In genomic region chr14:78946949-78947348, GRCh38 we compare ENCODE assay signal across 23 cellular contexts.
DNase-seq lines count a peak whose midpoint lies in the region; ATAC-seq, FAIRE-seq and TF ChIP-seq lines count a peak whose summit lies in the region.
"Had no signal": no experiment of that assay in that cellular context is flagged by ENCODE, and none has a peak within 500 bp of the region (broad histone marks: within the 10 kb centered on the region; RNA-seq: fewer than 3 reads in every experiment).

No MANE protein-coding gene starts in this region.

- TF ChIP-seq CTCF in D721Med (IDR thresholded peaks at IDR 0.05; ENCODE audit: insufficient read depth, missing control alignments) (no peak), WERI-Rb-1 (IDR thresholded peaks at IDR 0.05; ENCODE audit: low read depth, low read length) (no peak), stomach (IDR thresholded peaks at IDR 0.05) (no peak), foreskin keratinocyte (conservative IDR thresholded peaks at IDR 0.05) (no peak)

- H3K27me3 ChIP-seq in WERI-Rb-1 (ENCODE audit: insufficient read depth, low read depth, severe bottlenecking) = no peaks in the 10 kb centered on the region
- H3K27me3 ChIP-seq in stomach = peaks cover 0 to 1% (median 0%) of the 10 kb centered on the region in 3 donors
- peaks cover 10% of the 10 kb centered on the region for H3K27me3 ChIP-seq in foreskin keratinocyte
- H3K27me3 ChIP-seq: BE2C; BLaER1 treated with 17β-estradiol and CSF1 and Interleukin-3, amounts not matched to agents 10 nM and 100 nM had no signal

- peak; percentile 23 for DNase-seq in D721Med (ENCODE audit: insufficient read length, low spot score)
- peak; percentile 95 for DNase-seq in NCI-H82 (lab: John Stamatoyannopoulos, UW)
- peak; percentile 72 for DNase-seq in WERI-Rb-1
- no peak for DNase-seq in stomach
- no peak for DNase-seq in putamen (ENCODE audit: low spot score)
- DNase-seq in mesenteric fat pad (ENCODE audit: low spot score) = no peak
- no peak for DNase-seq in foreskin keratinocyte
- DNase-seq: 8988T; ACHN; AML-193; BE2C; CD4-positive, alpha-beta T cell; CD8-positive, alpha-beta memory T cell; DMS79; EL; GDM1; GOT3 had no signal

- no peak for ATAC-seq in foreskin keratinocyte
- ATAC-seq: A549, GM12878 had no signal

- peak; percentile 93 for FAIRE-seq in D721Med (lab: Jason Lieb, UNC)
- FAIRE-seq: A549, GM12878, GM18507, H54 had no signal

- H3K36me3 ChIP-seq in WERI-Rb-1 (no peaks in the 10 kb centered on the region), stomach (no peaks in the 10 kb centered on the region)
- H3K36me3 ChIP-seq: BE2C; BLaER1 treated with 17β-estradiol and CSF1 and Interleukin-3, amounts not matched to agents 10 nM and 100 nM; HAP-1 had no signal

- intact Hi-C loops in stomach (cut with DNase I; ENCODE audit: low total_unique reads) = no loop called here

- H3K27ac ChIP-seq in WERI-Rb-1 = peak overlapping the region; percentile 21; the same call in 1 of the 2 replicates
- no peak overlapping the region for H3K27ac ChIP-seq in stomach
- no peak overlapping the region for H3K27ac ChIP-seq in foreskin keratinocyte
- H3K27ac ChIP-seq: A549; BLaER1 treated with 17β-estradiol and CSF1 and Interleukin-3, amounts not matched to agents 10 nM and 100 nM had no signal

- H3K4me3 ChIP-seq in WERI-Rb-1 (ENCODE audit: low read depth, low read length) (no peak overlapping the region), stomach (no peak overlapping the region)
- H3K4me3 ChIP-seq: A549; BLaER1 treated with 17β-estradiol and CSF1 and Interleukin-3, amounts not matched to agents 10 nM and 100 nM; GM12878; HAP-1 had no signal

- no peak for TF ChIP-seq POLR2A in stomach (IDR thresholded peaks at IDR 0.05)

- H3K4me1 ChIP-seq in stomach = no peaks in the 10 kb centered on the region
- H3K4me1 ChIP-seq in foreskin keratinocyte = peaks cover 11% of the 10 kb centered on the region
- H3K4me1 ChIP-seq: BE2C, HAP-1 had no signal

- WGBS in stomach, 5 donors = 81 to 94% (median 94%) methylated on average over 1 of the region's 1 CpG

- H3K9me3 ChIP-seq in WERI-Rb-1 (ENCODE audit: severe bottlenecking) = no peaks in the 10 kb centered on the region
- H3K9me3 ChIP-seq in stomach = no peaks in the 10 kb centered on the region
- H3K9me3 ChIP-seq: A549; BE2C; BLaER1 treated with 17β-estradiol and CSF1 and Interleukin-3, amounts not matched to agents 10 nM and 100 nM; HAP-1 had no signal

- no peak for TF ChIP-seq EP300 in stomach (IDR thresholded peaks at IDR 0.05)

Comparison
In these comparisons a context has a peak if more than half of its experiments do, and no peak if none do; other contexts are left out.
1. DNase-seq: peak in D721Med (single experiment), NCI-H82 (single experiment) and WERI-Rb-1 (single experiment); none in stomach (single experiment), putamen (single experiment), mesenteric fat pad (single experiment) and foreskin keratinocyte (0 of 2).